In genomic region chr7:38199782-38200181, GRCh38 we compare ENCODE assay signal across 1 cellular context.
TF ChIP-seq lines count a peak whose summit lies in the region.

No MANE protein-coding gene starts in this region.

TF ChIP-seq in IMR-90, 13 proteins besides CTCF, POLR2A, EP300 and RAD21:
- TF ChIP-seq CHD1 (IDR thresholded peaks at IDR 0.05; ENCODE audit: low read depth, low read length) (no peak), MXI1 (IDR thresholded peaks at IDR 0.05; ENCODE audit: borderline replicate concordance, low read depth, low read length) (no peak), MAFK (IDR thresholded peaks at IDR 0.05; ENCODE audit: low read depth, low read length) (no peak), FOS (IDR thresholded peaks at IDR 0.05; ENCODE audit: low read depth, low read length) (no peak), CEBPB (IDR thresholded peaks at IDR 0.05; ENCODE audit: low read depth, low read length) (no peak), RCOR1 (IDR thresholded peaks at IDR 0.05; ENCODE audit: insufficient replicate concordance, low read length) (no peak), SMC3 (IDR thresholded peaks at IDR 0.05; ENCODE audit: low read depth, low read length) (no peak), ELK1 (IDR thresholded peaks at IDR 0.05; ENCODE audit: borderline replicate concordance, low read depth, low read length) (no peak), BHLHE40 (IDR thresholded peaks at IDR 0.05; ENCODE audit: low read depth, low read length) (no peak)
- TF ChIP-seq, protein P1, sequence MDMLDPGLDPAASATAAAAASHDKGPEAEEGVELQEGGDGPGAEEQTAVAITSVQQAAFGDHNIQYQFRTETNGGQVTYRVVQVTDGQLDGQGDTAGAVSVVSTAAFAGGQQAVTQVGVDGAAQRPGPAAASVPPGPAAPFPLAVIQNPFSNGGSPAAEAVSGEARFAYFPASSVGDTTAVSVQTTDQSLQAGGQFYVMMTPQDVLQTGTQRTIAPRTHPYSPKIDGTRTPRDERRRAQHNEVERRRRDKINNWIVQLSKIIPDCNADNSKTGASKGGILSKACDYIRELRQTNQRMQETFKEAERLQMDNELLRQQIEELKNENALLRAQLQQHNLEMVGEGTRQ (IDR thresholded peaks at IDR 0.05; ENCODE audit: low read depth, low read length): no peak
